Comparison of ENCODE assay signal across 12 cellular contexts in the genomic region with DNA sequence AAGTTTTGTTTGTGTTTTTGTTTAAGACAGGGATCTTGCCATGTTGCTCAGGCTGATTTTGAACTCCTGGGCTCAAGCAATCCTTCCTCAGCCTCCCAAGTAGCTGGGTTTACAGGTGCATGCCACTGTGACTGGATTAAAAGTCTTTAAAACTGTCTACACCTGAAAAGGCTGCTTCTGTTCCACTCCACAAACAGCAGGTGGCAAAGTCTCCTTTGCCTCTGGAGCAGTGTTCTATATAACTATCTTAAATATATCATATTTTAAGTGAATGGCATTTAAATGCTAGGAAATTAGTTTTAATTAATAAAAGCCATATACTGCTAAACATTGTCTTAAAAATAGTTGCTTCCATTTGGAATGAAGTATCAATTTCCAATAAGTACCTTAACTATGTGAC.
A peak's percentile ranks its signal among the peaks of the same experiment; 100 is the strongest.
DNase-seq lines count a peak whose midpoint lies in the region; ATAC-seq, FAIRE-seq and TF ChIP-seq lines count a peak whose summit lies in the region.
"Had no signal": no experiment of that assay in that cellular context is flagged by ENCODE, and none has a peak within 500 bp of the region (broad histone marks: within the 10 kb centered on the region; RNA-seq: fewer than 3 reads in every experiment).

No MANE protein-coding gene starts in this region.

- no peaks in the 10 kb centered on the region for H3K27me3 ChIP-seq in liver (ENCODE audit: control insufficient read depth in 4 of 4, insufficient read depth in 4 of 4, low read length in 3 of 4)
- 0 out of 5 replicates have a peak, but pooled peaks cover 0 to 1% of the 10 kb centered on the region in 2 experiments for H3K27me3 ChIP-seq in HepG2 (ENCODE audit: control insufficient read depth in 1 of 2, insufficient read depth in 2 of 2, low read length in 2 of 2)
- H3K27me3 ChIP-seq in RWPE2 (ENCODE audit: insufficient read depth, poor library complexity, severe bottlenecking) = no peaks in the 10 kb centered on the region
- no peaks in the 10 kb centered on the region for H3K27me3 ChIP-seq in upper lobe of right lung
- H3K27me3 ChIP-seq in heart right ventricle = no peaks in the 10 kb centered on the region
- H3K27me3 ChIP-seq: adrenal gland had no signal

- BruUV-seq in HepG2 (replicated peaks; lab: Mats Ljungman, UMichigan) = no TSS peak

- peaks cover 0 to 18% (median 4%) of the 10 kb centered on the region in 4 donors for H3K36me3 ChIP-seq in liver (ENCODE audit: control insufficient read depth in 4 of 4, insufficient read depth in 3 of 4, low read depth in 1 of 4, low read length in 3 of 4)
- H3K36me3 ChIP-seq in HepG2 (replicated peaks in 1 of 2; ENCODE audit: control insufficient read depth in 1 of 2, insufficient read depth in 2 of 2, low read length in 2 of 2) = no peaks in the 10 kb centered on the region
- peaks cover 13% of the 10 kb centered on the region; the same call in 1 of the 2 replicates for H3K36me3 ChIP-seq in RWPE2 (ENCODE audit: low read depth)
- H3K36me3 ChIP-seq in upper lobe of right lung = no peaks in the 10 kb centered on the region
- no peaks in the 10 kb centered on the region for H3K36me3 ChIP-seq in heart right ventricle
- H3K36me3 ChIP-seq: adrenal gland had no signal

- intact Hi-C loops in HepG2 (cut with micrococcal nuclease; ENCODE audit: unreplicated experiment) = no loop called here
- intact Hi-C loops in upper lobe of right lung (cut with DNase I) = no loop called here
- intact Hi-C loops in heart right ventricle (cut with DNase I) = no loop called here

- no peak for FAIRE-seq in HepG2 (lab: Jason Lieb, UNC)

- TF ChIP-seq RAD21 in liver (IDR thresholded peaks at IDR 0.05) (peak; percentile 72 to 78), HepG2 (CRISPR knock-in tag; IDR thresholded peaks at IDR 0.05) (no peak)

- TF ChIP-seq EP300 in HepG2 (IDR thresholded peaks at IDR 0.05; ENCODE audit: low read depth in 2 of 2, low read length in 2 of 2) (no peak), HepG2 (CRISPR knock-in tag; IDR thresholded peaks at IDR 0.05; ENCODE audit: borderline replicate concordance) (no peak)

- H3K79me2 ChIP-seq in HepG2 (ENCODE audit: insufficient read depth, low read length) = no peaks in the 10 kb centered on the region

- in situ Hi-C loops in HepG2 (cut with HindIII; ENCODE audit: extremely low pct_ligation_motif_present, low pct_unique_long_range_greater_than_20kb) = no loop called here

- CTCF ChIA-PET in HepG2 (lab: Yijun Ruan, JAX; ENCODE audit: low intra/inter-chr PET ratio, low total read pairs) = no interaction called here

- no peaks in the 10 kb centered on the region for H3K9me3 ChIP-seq in liver (ENCODE audit: control insufficient read depth in 4 of 4, low read length in 3 of 4)
- no peaks in the 10 kb centered on the region for H3K9me3 ChIP-seq in HepG2 (ENCODE audit: low read length)
- no peaks in the 10 kb centered on the region for H3K9me3 ChIP-seq in RWPE2 (ENCODE audit: severe bottlenecking)
- no peaks in the 10 kb centered on the region for H3K9me3 ChIP-seq in upper lobe of right lung
- H3K9me3 ChIP-seq in heart right ventricle = no peaks in the 10 kb centered on the region
- H3K9me3 ChIP-seq: adrenal gland had no signal

- no peak for ATAC-seq in HepG2
- no peak for ATAC-seq in RWPE2 (ENCODE audit: low read depth)
- ATAC-seq in upper lobe of right lung = peak; percentile 50
- ATAC-seq in GM18867 (IDR thresholded peaks at IDR 0.05; ENCODE audit: unreplicated experiment) = no peak
- ATAC-seq in heart right ventricle = no peak

- TF ChIP-seq CTCF in liver (IDR thresholded peaks at IDR 0.05; ENCODE audit: low read depth, low read length, missing input control) = peak; percentile 30
- no peak for TF ChIP-seq CTCF in HepG2 (CRISPR knock-in tag; IDR thresholded peaks at IDR 0.05)
- peak; percentile 51 for TF ChIP-seq CTCF in RWPE2 (IDR thresholded peaks at IDR 0.05; ENCODE audit: poor library complexity, severe bottlenecking)
- TF ChIP-seq CTCF in fibroblast of the aortic adventitia (IDR thresholded peaks at IDR 0.05; ENCODE audit: insufficient read depth, low read length) = peak; percentile 17
- no peak for TF ChIP-seq CTCF in upper lobe of right lung (IDR thresholded peaks at IDR 0.05)
- peak in 1 of 9 donors; percentile 20 for TF ChIP-seq CTCF in heart right ventricle (IDR thresholded peaks at IDR 0.05)

- H3K4me1 ChIP-seq in liver (ENCODE audit: control insufficient read depth in 4 of 4, insufficient read depth in 4 of 4, low read length in 3 of 4) (no peaks in the 10 kb centered on the region), HepG2 (ENCODE audit: insufficient read depth, low read length) (no peaks in the 10 kb centered on the region), RWPE2 (ENCODE audit: insufficient read depth, poor library complexity, severe bottlenecking) (no peaks in the 10 kb centered on the region), upper lobe of right lung (no peaks in the 10 kb centered on the region), heart right ventricle (no peaks in the 10 kb centered on the region)

- H3K4me2 ChIP-seq in HepG2 (ENCODE audit: low read depth, low read length) = no peak overlapping the region

- no peaks in the 10 kb centered on the region for H4K20me1 ChIP-seq in HepG2 (ENCODE audit: insufficient read depth, low read length)

- H3K9ac ChIP-seq in liver (ENCODE audit: low read depth in 1 of 2, low read length in 2 of 2) (no peak overlapping the region), HepG2 (ENCODE audit: insufficient read depth, low read depth, low read length) (no peak overlapping the region)

- no peak overlapping the region for H3K4me3 ChIP-seq in liver (ENCODE audit: low read depth in 1 of 3, low read length in 3 of 3)
- H3K4me3 ChIP-seq in HepG2 (replicated peaks in 1 of 3; ENCODE audit: insufficient read depth in 1 of 3, low read depth in 2 of 3, low read length in 3 of 3) = no peak overlapping the region
- no peak overlapping the region for H3K4me3 ChIP-seq in RWPE2 (ENCODE audit: severe bottlenecking)
- no peak overlapping the region for H3K4me3 ChIP-seq in fibroblast of the aortic adventitia (ENCODE audit: low read depth, low read length)
- H3K4me3 ChIP-seq in upper lobe of right lung = no peak overlapping the region
- H3K4me3 ChIP-seq in heart right ventricle = no peak overlapping the region
- H3K4me3 ChIP-seq: adrenal gland had no signal

- H3K27ac ChIP-seq in liver (ENCODE audit: low read depth in 1 of 2, low read length in 2 of 2) (no peak overlapping the region), HepG2 (ENCODE audit: extremely low read length, insufficient read depth, low read length) (no peak overlapping the region), RWPE2 (ENCODE audit: poor library complexity, severe bottlenecking) (no peak overlapping the region), upper lobe of right lung (no peak overlapping the region), heart right ventricle (no peak overlapping the region)
- H3K27ac ChIP-seq: adrenal gland had no signal

- DNase-seq in HepG2 (ENCODE audit: low spot score) (no peak), RWPE2 (ENCODE audit: low spot score) (no peak), fibroblast of the aortic adventitia (ENCODE audit: low read depth) (no peak), upper lobe of right lung (no peak), inferior parietal cortex (ENCODE audit: extremely low spot score) (no peak), heart right ventricle (no peak)
- DNase-seq: activated T-cell treated with anti-CD3 and anti-CD28 coated beads, Interleukin-2, amount 50 U/mL, for 48 hours; adrenal gland; dermis blood vessel endothelial cell; NCI-H1092 had no signal

- POLR2A ChIA-PET in HepG2 (lab: Yijun Ruan, JAX) = no interaction called here

- H2AFZ ChIP-seq in HepG2 (ENCODE audit: low read length) = no peak overlapping the region

- TF ChIP-seq POLR2A in HepG2 (IDR thresholded peaks at IDR 0.05; ENCODE audit: insufficient read depth in 1 of 2, low read depth in 2 of 2, low read length in 2 of 2) = no peak

TF ChIP-seq in liver, 16 proteins besides CTCF, POLR2A, EP300 and RAD21 (continues in another document):
- TF ChIP-seq SP1 (IDR thresholded peaks at IDR 0.05) = no peak
- no peak for TF ChIP-seq EGR1 (IDR thresholded peaks at IDR 0.05; ENCODE audit: low read depth in 2 of 2)
- no peak for TF ChIP-seq JUND (IDR thresholded peaks at IDR 0.05)
- no peak for TF ChIP-seq FOXA2 (IDR thresholded peaks at IDR 0.05)
- TF ChIP-seq, protein P1, sequence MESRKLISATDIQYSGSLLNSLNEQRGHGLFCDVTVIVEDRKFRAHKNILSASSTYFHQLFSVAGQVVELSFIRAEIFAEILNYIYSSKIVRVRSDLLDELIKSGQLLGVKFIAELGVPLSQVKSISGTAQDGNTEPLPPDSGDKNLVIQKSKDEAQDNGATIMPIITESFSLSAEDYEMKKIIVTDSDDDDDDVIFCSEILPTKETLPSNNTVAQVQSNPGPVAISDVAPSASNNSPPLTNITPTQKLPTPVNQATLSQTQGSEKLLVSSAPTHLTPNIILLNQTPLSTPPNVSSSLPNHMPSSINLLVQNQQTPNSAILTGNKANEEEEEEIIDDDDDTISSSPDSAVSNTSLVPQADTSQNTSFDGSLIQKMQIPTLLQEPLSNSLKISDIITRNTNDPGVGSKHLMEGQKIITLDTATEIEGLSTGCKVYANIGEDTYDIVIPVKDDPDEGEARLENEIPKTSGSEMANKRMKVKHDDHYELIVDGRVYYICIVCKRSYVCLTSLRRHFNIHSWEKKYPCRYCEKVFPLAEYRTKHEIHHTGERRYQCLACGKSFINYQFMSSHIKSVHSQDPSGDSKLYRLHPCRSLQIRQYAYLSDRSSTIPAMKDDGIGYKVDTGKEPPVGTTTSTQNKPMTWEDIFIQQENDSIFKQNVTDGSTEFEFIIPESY (IDR thresholded peaks at IDR 0.05) = no peak

TF ChIP-seq in HepG2, 621 proteins besides CTCF, POLR2A, EP300 and RAD21 (continues in another document):
- TF ChIP-seq, protein P2, sequence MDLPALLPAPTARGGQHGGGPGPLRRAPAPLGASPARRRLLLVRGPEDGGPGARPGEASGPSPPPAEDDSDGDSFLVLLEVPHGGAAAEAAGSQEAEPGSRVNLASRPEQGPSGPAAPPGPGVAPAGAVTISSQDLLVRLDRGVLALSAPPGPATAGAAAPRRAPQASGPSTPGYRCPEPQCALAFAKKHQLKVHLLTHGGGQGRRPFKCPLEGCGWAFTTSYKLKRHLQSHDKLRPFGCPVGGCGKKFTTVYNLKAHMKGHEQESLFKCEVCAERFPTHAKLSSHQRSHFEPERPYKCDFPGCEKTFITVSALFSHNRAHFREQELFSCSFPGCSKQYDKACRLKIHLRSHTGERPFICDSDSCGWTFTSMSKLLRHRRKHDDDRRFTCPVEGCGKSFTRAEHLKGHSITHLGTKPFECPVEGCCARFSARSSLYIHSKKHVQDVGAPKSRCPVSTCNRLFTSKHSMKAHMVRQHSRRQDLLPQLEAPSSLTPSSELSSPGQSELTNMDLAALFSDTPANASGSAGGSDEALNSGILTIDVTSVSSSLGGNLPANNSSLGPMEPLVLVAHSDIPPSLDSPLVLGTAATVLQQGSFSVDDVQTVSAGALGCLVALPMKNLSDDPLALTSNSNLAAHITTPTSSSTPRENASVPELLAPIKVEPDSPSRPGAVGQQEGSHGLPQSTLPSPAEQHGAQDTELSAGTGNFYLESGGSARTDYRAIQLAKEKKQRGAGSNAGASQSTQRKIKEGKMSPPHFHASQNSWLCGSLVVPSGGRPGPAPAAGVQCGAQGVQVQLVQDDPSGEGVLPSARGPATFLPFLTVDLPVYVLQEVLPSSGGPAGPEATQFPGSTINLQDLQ (CRISPR knock-in tag; IDR thresholded peaks at IDR 0.05) = no peak
- TF ChIP-seq SMAD9 (CRISPR knock-in tag; IDR thresholded peaks at IDR 0.05) = no peak

Comparison
In these comparisons a context has a peak if more than half of its experiments do, and no peak if none do; other contexts are left out.
1. CTCF ChIP-seq: peak in liver (single experiment), RWPE2 (single experiment) and fibroblast of the aortic adventitia (single experiment); none in HepG2 (single experiment) and upper lobe of right lung (single experiment).